ENCODE assay signal across 7 cellular contexts in the genomic region with DNA sequence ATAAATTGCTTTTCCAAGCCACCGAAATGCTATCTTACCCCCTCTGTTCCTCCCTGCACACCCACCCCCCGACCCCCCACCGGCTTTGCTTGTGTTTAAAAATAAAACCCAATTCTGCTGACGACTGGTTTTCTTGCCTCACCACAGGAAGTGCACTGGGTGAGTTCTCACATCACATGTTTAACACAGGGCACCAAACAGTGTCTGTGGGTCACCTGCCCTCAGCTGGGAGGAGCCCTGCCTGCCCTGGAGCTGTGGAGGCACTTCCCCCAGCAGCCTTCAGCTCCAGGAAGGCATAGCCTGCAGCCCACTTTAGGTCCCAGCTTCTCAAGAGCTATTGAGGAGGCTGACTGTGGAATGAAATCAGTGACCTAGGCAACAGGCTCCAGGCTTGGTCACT. TPM values are rescaled to one million over a fixed set of nuclear protein-coding genes. Genes with fewer than 3 reads are reported as not detected.
DNase-seq lines count a peak whose midpoint lies in the region; ATAC-seq lines count a peak whose summit lies in the region.

No MANE protein-coding gene starts in this region.

- DNase-seq in HT1080 (ENCODE audit: low read depth) (peak; percentile 2), NCI-H1092 (lab: John Stamatoyannopoulos, UW) (no peak), DMS114 treated with DMSO at 0.1 percent for 48 hours (lab: John Stamatoyannopoulos, UW; ENCODE audit: unreplicated experiment) (no peak)
- peak; percentile 70 for DNase-seq in activated CD4-positive, alpha-beta memory T cell treated with anti-CD3 and anti-CD28 coated beads for 36 hours
- DNase-seq in natural killer cell treated with Interleukin-12 subunit alpha and Interleukin-12 subunit beta and Interleukin-15 and Interleukin-18, amount 100 ng/mL, for 72 hours (ENCODE audit: low spot score): peak; percentile 70

- POLR2A ChIA-PET in activated CD4-positive, alpha-beta memory T cell treated with anti-CD3 and anti-CD28 coated beads for 36 hours (lab: Charles Lee): interaction anchor here (0.9 kb wide), 1 partner anchor 52 kb away, joined by 3 read pairs; a partner anchor contains a TSS

- no peaks in the 10 kb centered on the region for H3K27me3 Mint-ChIP-seq in activated CD4-positive, alpha-beta memory T cell treated with anti-CD3 and anti-CD28 coated beads for 36 hours
- H3K27me3 Mint-ChIP-seq in natural killer cell treated with Interleukin-12 subunit alpha and Interleukin-12 subunit beta and Interleukin-15 and Interleukin-18, amount 100 ng/mL, for 72 hours: peaks cover 0 to 3% of the 10 kb centered on the region in 2 donors

- no peaks in the 10 kb centered on the region for H3K9me3 Mint-ChIP-seq in activated CD4-positive, alpha-beta memory T cell treated with anti-CD3 and anti-CD28 coated beads for 36 hours
- H3K9me3 Mint-ChIP-seq in natural killer cell treated with Interleukin-12 subunit alpha and Interleukin-12 subunit beta and Interleukin-15 and Interleukin-18, amount 100 ng/mL, for 72 hours: no peaks in the 10 kb centered on the region

- intact Hi-C loops in activated CD4-positive, alpha-beta memory T cell treated with anti-CD3 and anti-CD28 coated beads for 36 hours (cut with micrococcal nuclease): loop anchor here (2.0 kb wide), 1 partner anchor 52 kb away; a partner anchor contains a TSS

- CTCF ChIA-PET in activated CD4-positive, alpha-beta memory T cell treated with anti-CD3 and anti-CD28 coated beads for 36 hours (lab: Charles Lee): interaction anchor here (1.1 kb wide), 1 partner anchor 17 kb away, joined by 3 read pairs; no protein-coding TSS in a partner anchor

- peaks cover 25% of the 10 kb centered on the region for H3K4me1 Mint-ChIP-seq in activated CD4-positive, alpha-beta memory T cell treated with anti-CD3 and anti-CD28 coated beads for 36 hours (ENCODE audit: low read depth)
- H3K4me1 Mint-ChIP-seq in natural killer cell treated with Interleukin-12 subunit alpha and Interleukin-12 subunit beta and Interleukin-15 and Interleukin-18, amount 100 ng/mL, for 72 hours (ENCODE audit: low read depth in 2 of 2): peaks cover 32 to 33% of the 10 kb centered on the region in 2 donors

- peak; percentile 83 for ATAC-seq in GM18519 (IDR thresholded peaks at IDR 0.05; ENCODE audit: low FRiP score, unreplicated experiment)
- peak; percentile 88 for ATAC-seq in GM21619 (IDR thresholded peaks at IDR 0.05; ENCODE audit: unreplicated experiment)
- ATAC-seq in natural killer cell treated with Interleukin-12 subunit alpha and Interleukin-12 subunit beta and Interleukin-15 and Interleukin-18, amount 100 ng/mL, for 72 hours: peak; percentile 85 to 93

- H3K27ac Mint-ChIP-seq in activated CD4-positive, alpha-beta memory T cell treated with anti-CD3 and anti-CD28 coated beads for 36 hours: peak overlapping the region; percentile 43
- H3K27ac Mint-ChIP-seq in natural killer cell treated with Interleukin-12 subunit alpha and Interleukin-12 subunit beta and Interleukin-15 and Interleukin-18, amount 100 ng/mL, for 72 hours: peak overlapping the region; percentile 1 to 7

- H3K36me3 Mint-ChIP-seq in activated CD4-positive, alpha-beta memory T cell treated with anti-CD3 and anti-CD28 coated beads for 36 hours: no peaks in the 10 kb centered on the region
- no peaks in the 10 kb centered on the region for H3K36me3 Mint-ChIP-seq in natural killer cell treated with Interleukin-12 subunit alpha and Interleukin-12 subunit beta and Interleukin-15 and Interleukin-18, amount 100 ng/mL, for 72 hours

- H3K4me3 Mint-ChIP-seq in activated CD4-positive, alpha-beta memory T cell treated with anti-CD3 and anti-CD28 coated beads for 36 hours: no peak overlapping the region
- H3K4me3 Mint-ChIP-seq in natural killer cell treated with Interleukin-12 subunit alpha and Interleukin-12 subunit beta and Interleukin-15 and Interleukin-18, amount 100 ng/mL, for 72 hours: peak overlapping the region; percentile 64

RNA-seq across cellular contexts. Expression of a gene that starts 8.8 kb away (rescaled TPM):
- total RNA-seq in HT1080 (2014; rRNA removed; shearing (Covaris generic)): 0.03 TPM in 1 of 2 replicates, not detected in the other
- 0.32 and 0.41 TPM in 2 replicates for polyA plus RNA-seq in HT1080 (2015; cell fraction: cytosol; rRNA removed)
- 0.08 and 0.35 TPM in 2 replicates for polyA plus RNA-seq in HT1080 (2015; cell fraction: nucleus; rRNA removed)
- total RNA-seq in activated CD4-positive, alpha-beta memory T cell treated with anti-CD3 and anti-CD28 coated beads for 36 hours: not detected
- total RNA-seq in natural killer cell treated with Interleukin-12 subunit alpha and Interleukin-12 subunit beta and Interleukin-15 and Interleukin-18, amount 100 ng/mL, for 72 hours: not detected

RNA-seq across cellular contexts. Expression of a gene that starts 51.8 kb away (rescaled TPM):
- total RNA-seq in HT1080 (2014; rRNA removed; shearing (Covaris generic)): 9.4 and 12.3 TPM in 2 replicates
- 11.1 and 13.2 TPM in 2 replicates for polyA plus RNA-seq in HT1080 (2015; cell fraction: cytosol; rRNA removed)
- 18.8 and 19.4 TPM in 2 replicates for polyA plus RNA-seq in HT1080 (2015; cell fraction: nucleus; rRNA removed)
- total RNA-seq in activated CD4-positive, alpha-beta memory T cell treated with anti-CD3 and anti-CD28 coated beads for 36 hours: 10 to 100 TPM; 13.6 to 14.0 TPM
- 10 to 100 TPM; 11.2 to 18.1 TPM for total RNA-seq in natural killer cell treated with Interleukin-12 subunit alpha and Interleukin-12 subunit beta and Interleukin-15 and Interleukin-18, amount 100 ng/mL, for 72 hours

RNA-seq across cellular contexts. Expression of a gene that starts 59.5 kb away (rescaled TPM):
- not detected in 2 replicates for total RNA-seq in HT1080 (2014; rRNA removed; shearing (Covaris generic))
- not detected in 2 replicates for polyA plus RNA-seq in HT1080 (2015; cell fraction: cytosol; rRNA removed)
- not detected in 2 replicates for polyA plus RNA-seq in HT1080 (2015; cell fraction: nucleus; rRNA removed)
- not detected for total RNA-seq in activated CD4-positive, alpha-beta memory T cell treated with anti-CD3 and anti-CD28 coated beads for 36 hours
- not detected for total RNA-seq in natural killer cell treated with Interleukin-12 subunit alpha and Interleukin-12 subunit beta and Interleukin-15 and Interleukin-18, amount 100 ng/mL, for 72 hours

Comparison
In these comparisons a context has a peak if more than half of its experiments do, and no peak if none do; other contexts are left out.
1. DNase-seq: peak in HT1080 (single experiment), activated CD4-positive, alpha-beta memory T cell treated with anti-CD3 and anti-CD28 coated beads for 36 hours (single experiment) and natural killer cell treated with Interleukin-12 subunit alpha and Interleukin-12 subunit beta and Interleukin-15 and Interleukin-18, amount 100 ng/mL, for 72 hours (single experiment); none in NCI-H1092 (single experiment) and DMS114 treated with DMSO at 0.1 percent for 48 hours (single experiment).
2. Peak in every context shown above with its lines, with median percentiles within 50 percentile points of each other: ATAC-seq.